ENCODE assay signal across 13 cellular contexts in the genomic region with DNA sequence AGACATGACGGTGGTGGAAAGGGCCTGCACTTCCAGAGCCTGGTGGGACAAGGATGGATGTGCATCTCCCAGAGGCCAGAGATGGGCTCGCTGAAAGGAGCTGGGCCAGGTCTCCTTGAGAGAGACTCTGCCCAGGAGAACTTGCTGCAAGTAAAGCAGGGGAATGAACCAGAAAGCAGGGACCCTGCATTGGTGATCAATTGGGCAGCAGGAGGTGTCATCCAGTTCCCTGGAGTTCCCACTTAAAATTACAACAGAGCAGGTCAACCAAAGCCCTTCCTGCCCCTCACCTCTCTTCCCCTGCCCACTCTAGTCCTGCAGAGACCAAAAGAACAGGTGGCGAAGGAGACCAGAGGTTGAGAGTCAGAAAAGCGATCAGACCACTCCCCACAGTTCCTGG.
A peak's percentile ranks its signal among the peaks of the same experiment; 100 is the strongest.
DNase-seq lines count a peak whose midpoint lies in the region; ATAC-seq and TF ChIP-seq lines count a peak whose summit lies in the region.
"Had no signal": no experiment of that assay in that cellular context is flagged by ENCODE, and none has a peak within 500 bp of the region (broad histone marks: within the 10 kb centered on the region; RNA-seq: fewer than 3 reads in every experiment).

No MANE protein-coding gene starts in this region.

- TF ChIP-seq POLR2A in upper lobe of left lung (IDR thresholded peaks at IDR 0.05) = no peak

- no peak overlapping the region for H3K4me2 ChIP-seq in GM23248 (ENCODE audit: unreplicated experiment)

- H3K36me3 ChIP-seq in lower lobe of right lung (no peaks in the 10 kb centered on the region), upper lobe of left lung (no peaks in the 10 kb centered on the region), GM23248 (ENCODE audit: low read depth) (no peaks in the 10 kb centered on the region)

- H3K27ac ChIP-seq in lower lobe of right lung (peak overlapping the region; percentile 14), upper lobe of left lung (peak overlapping the region in 3 of 4 donors; percentile 43 to 72 (median 67)), GM23248 (no peak overlapping the region)

- no peak for ATAC-seq in activated T-helper 17 cell treated with anti-CD3 and anti-CD28 coated beads, Interleukin-2, amount 50 U/mL, for 72 hours (replicated peaks)
- ATAC-seq in lower lobe of right lung = no peak
- ATAC-seq in upper lobe of left lung (ENCODE audit: low FRiP score in 2 of 2) = no peak
- no peak for ATAC-seq in HG03135 (IDR thresholded peaks at IDR 0.05; ENCODE audit: unreplicated experiment)

- H3K27me3 ChIP-seq in lower lobe of right lung (ENCODE audit: low read depth) (no peaks in the 10 kb centered on the region), upper lobe of left lung (no peaks in the 10 kb centered on the region), GM23248 (replicated peaks; ENCODE audit: insufficient read depth) (no peaks in the 10 kb centered on the region)

- H4K20me1 ChIP-seq in GM23248 (ENCODE audit: insufficient read depth) = no peaks in the 10 kb centered on the region

- TF ChIP-seq CTCF in lower lobe of right lung (IDR thresholded peaks at IDR 0.05) (no peak), upper lobe of left lung (IDR thresholded peaks at IDR 0.05) (no peak), HFFc6 (IDR thresholded peaks at IDR 0.05) (no peak)

- no peak overlapping the region for H3K4me3 ChIP-seq in lower lobe of right lung
- no peak overlapping the region for H3K4me3 ChIP-seq in upper lobe of left lung
- no peak overlapping the region for H3K4me3 ChIP-seq in GM23248

- no peaks in the 10 kb centered on the region for H3F3A ChIP-seq in GM23248 (ENCODE audit: insufficient read depth)

- H2AFZ ChIP-seq in GM23248 = no peak overlapping the region

- H3K36me3 Mint-ChIP-seq in activated naive CD4-positive, alpha-beta T cell treated with anti-CD3 and anti-CD28 coated beads, Interleukin-2, amount 50 U/mL, for 24 hours = no peaks in the 10 kb centered on the region
- no peaks in the 10 kb centered on the region for H3K36me3 Mint-ChIP-seq in activated T-helper 17 cell treated with anti-CD3 and anti-CD28 coated beads, Interleukin-2, amount 50 U/mL, for 72 hours (ENCODE audit: low read depth)
- no peaks in the 10 kb centered on the region for H3K36me3 Mint-ChIP-seq in HFFc6 (ENCODE audit: low read depth)

- peak overlapping the region; percentile 93 for H3K27ac Mint-ChIP-seq in activated naive CD4-positive, alpha-beta T cell treated with anti-CD3 and anti-CD28 coated beads, Interleukin-2, amount 50 U/mL, for 24 hours
- peak overlapping the region; percentile 91 for H3K27ac Mint-ChIP-seq in activated T-helper 17 cell treated with anti-CD3 and anti-CD28 coated beads, Interleukin-2, amount 50 U/mL, for 72 hours
- H3K27ac Mint-ChIP-seq in HFFc6 = no peak overlapping the region

- H3K9me3 ChIP-seq in lower lobe of right lung = no peaks in the 10 kb centered on the region
- H3K9me3 ChIP-seq in upper lobe of left lung = no peaks in the 10 kb centered on the region
- H3K9me3 ChIP-seq in GM23248 (ENCODE audit: low read depth) = no peaks in the 10 kb centered on the region

- in situ Hi-C loops in GM23248 (cut with MboI) = no loop called here

- no peaks in the 10 kb centered on the region for H3K27me3 Mint-ChIP-seq in activated naive CD4-positive, alpha-beta T cell treated with anti-CD3 and anti-CD28 coated beads, Interleukin-2, amount 50 U/mL, for 24 hours
- no peaks in the 10 kb centered on the region for H3K27me3 Mint-ChIP-seq in activated T-helper 17 cell treated with anti-CD3 and anti-CD28 coated beads, Interleukin-2, amount 50 U/mL, for 72 hours
- peaks cover 1% of the 10 kb centered on the region; the same call in 1 of the 2 replicates for H3K27me3 Mint-ChIP-seq in HFFc6 (ENCODE audit: insufficient read depth)

- DNase-seq in activated naive CD4-positive, alpha-beta T cell (lab: John Stamatoyannopoulos, UW) = no peak
- DNase-seq in lower lobe of right lung (no peak), upper lobe of left lung (no peak), HFFc6 (no peak), GM23248 (no peak)
- DNase-seq: DMS79 treated with DMSO at 0.1 percent for 48 hours; effector CD4-positive, alpha-beta T cell; GOT3; NCI-H2081 treated with DMSO at 0.1 percent for 48 hours; NCI-H524 treated with DMSO at 0.1 percent for 48 hours had no signal

- no peak for TF ChIP-seq EP300 in upper lobe of left lung (IDR thresholded peaks at IDR 0.05)

- no peaks in the 10 kb centered on the region for H3K9me3 Mint-ChIP-seq in activated naive CD4-positive, alpha-beta T cell treated with anti-CD3 and anti-CD28 coated beads, Interleukin-2, amount 50 U/mL, for 24 hours
- no peaks in the 10 kb centered on the region for H3K9me3 Mint-ChIP-seq in activated T-helper 17 cell treated with anti-CD3 and anti-CD28 coated beads, Interleukin-2, amount 50 U/mL, for 72 hours
- peaks cover 4% of the 10 kb centered on the region; the same call in 1 of the 2 replicates for H3K9me3 Mint-ChIP-seq in HFFc6

- H3K9me2 ChIP-seq in GM23248 (ENCODE audit: insufficient read depth) = no peaks in the 10 kb centered on the region

- H3K4me1 Mint-ChIP-seq in activated naive CD4-positive, alpha-beta T cell treated with anti-CD3 and anti-CD28 coated beads, Interleukin-2, amount 50 U/mL, for 24 hours = peaks cover 28% of the 10 kb centered on the region
- peaks cover 8% of the 10 kb centered on the region for H3K4me1 Mint-ChIP-seq in activated T-helper 17 cell treated with anti-CD3 and anti-CD28 coated beads, Interleukin-2, amount 50 U/mL, for 72 hours
- H3K4me1 Mint-ChIP-seq in HFFc6 (ENCODE audit: low read depth) = no peaks in the 10 kb centered on the region

- H3K9ac ChIP-seq in GM23248 = no peak overlapping the region

- intact Hi-C loops in lower lobe of right lung (cut with DNase I) = no loop called here

- WGBS in upper lobe of left lung, 2 donors = 84 to 91% methylated on average over 4 of the region's 4 CpGs
- WGBS in GM23248 (ENCODE audit: low coverage in 1 of 2, low lambda C conversion rate in 2 of 2, missing lambda C conversion rate in 2 of 2), 2 experiments = 89 to 98% methylated on average over 4 of the region's 4 CpGs

- H3K4me1 ChIP-seq in lower lobe of right lung (peaks cover 19% of the 10 kb centered on the region), upper lobe of left lung (peaks cover 10 to 21% (median 15%) of the 10 kb centered on the region in 4 donors), GM23248 (ENCODE audit: insufficient read depth) (no peaks in the 10 kb centered on the region)

- H3K4me3 Mint-ChIP-seq in activated naive CD4-positive, alpha-beta T cell treated with anti-CD3 and anti-CD28 coated beads, Interleukin-2, amount 50 U/mL, for 24 hours = peak overlapping the region; percentile 26
- H3K4me3 Mint-ChIP-seq in activated T-helper 17 cell treated with anti-CD3 and anti-CD28 coated beads, Interleukin-2, amount 50 U/mL, for 72 hours = peak overlapping the region; percentile 74
- no peak overlapping the region for H3K4me3 Mint-ChIP-seq in HFFc6

- H3K79me2 ChIP-seq in GM23248 (ENCODE audit: insufficient read depth) = no peaks in the 10 kb centered on the region
